ENCODE assay signal across 13 cellular contexts in genomic region chr10:77911535-77912123, GRCh38. TPM values are rescaled to one million over a fixed set of nuclear protein-coding genes. Genes with fewer than 3 reads are reported as not detected.
A peak's percentile ranks its signal among the peaks of the same experiment; 100 is the strongest.
DNase-seq lines count a peak whose midpoint lies in the region; ATAC-seq and TF ChIP-seq lines count a peak whose summit lies in the region.
"Had no signal": no experiment of that assay in that cellular context is flagged by ENCODE, and none has a peak within 500 bp of the region (broad histone marks: within the 10 kb centered on the region; RNA-seq: fewer than 3 reads in every experiment).

No MANE protein-coding gene starts in this region.

- H3K27ac ChIP-seq in AG04450 (ENCODE audit: low read depth, low read length) = no peak overlapping the region

- peak; percentile 8; the same call in 1 of the 2 replicates for TF ChIP-seq CTCF in AG04450 (IDR thresholded peaks at IDR 0.05; ENCODE audit: low read depth, low read length)

- no peak overlapping the region for H3K4me3 ChIP-seq in AG04450 (ENCODE audit: low read depth, low read length)

- no peaks in the 10 kb centered on the region for H3K9me3 ChIP-seq in AG04450 (ENCODE audit: control insufficient read depth, insufficient read depth, low read length)

- no peak for DNase-seq in AG04450 (ENCODE audit: low read depth, low spot score)
- peak; percentile 15 for DNase-seq in HT1080 (ENCODE audit: low read depth)
- DNase-seq in T1000 (lab: John Stamatoyannopoulos, UW) = peak; percentile 62
- peak; percentile 21 for DNase-seq in kidney tubule cell (ENCODE audit: low spot score)
- DNase-seq in cerebellum (ENCODE audit: low spot score) = no peak
- DNase-seq in NCI-H2081 (lab: John Stamatoyannopoulos, UW) = no peak
- no peak for DNase-seq in superior temporal gyrus (ENCODE audit: extremely low spot score)
- DNase-seq: activated CD4-positive, alpha-beta T cell treated with anti-CD3 and anti-CD28 coated beads, Interleukin-2, amount 50 U/mL, for 1 hour; NCI-H1436; NCI-H524; stimulated activated CD4-positive, alpha-beta T cell treated with anti-CD3 and anti-CD28 coated beads, Interleukin-12 subunit alpha, Interleukin-12 subunit beta, amount 100 ng/mL, for 4 hours had no signal

- CTCF ChIA-PET in AG04450 (lab: Charles Lee) = interaction anchor here (1.0 kb wide), 1 partner anchor 21 kb away, joined by 6 read pairs; no protein-coding TSS in a partner anchor

- no peaks in the 10 kb centered on the region for H3K27me3 ChIP-seq in AG04450 (ENCODE audit: control insufficient read depth, insufficient read depth, low read length)

- ATAC-seq in HG03378 (IDR thresholded peaks at IDR 0.05; ENCODE audit: unreplicated experiment) = no peak
- ATAC-seq: Right ventricle myocardium inferior had no signal

- POLR2A ChIA-PET in AG04450 (lab: Yijun Ruan, JAX) = interaction anchor here (0.7 kb wide), 1 partner anchor 129 kb away, joined by 4 read pairs; no protein-coding TSS in a partner anchor

RNA-seq across cellular contexts. Expression of gene DLG5, which starts 14.9 kb away (rescaled TPM):
- 16.3 and 21.9 TPM in 2 replicates for polyA plus RNA-seq in AG04450 (2011; rRNA removed)
- 37.3 and 43.2 TPM in 2 replicates for polyA minus RNA-seq in AG04450 (2011; rRNA and poly(A)+ RNA removed)
- 22.3 and 28.4 TPM in 2 replicates for total RNA-seq in HT1080 (2014; rRNA removed; shearing (Covaris generic))
- polyA plus RNA-seq in HT1080 (2015; cell fraction: cytosol; rRNA removed) = 19.1 and 21.6 TPM in 2 replicates
- polyA plus RNA-seq in HT1080 (2015; cell fraction: nucleus; rRNA removed) = 46.1 and 50.0 TPM in 2 replicates
- 51.5 TPM for total RNA-seq in cerebellum

Comparison
In these comparisons a context has a peak if more than half of its experiments do, and no peak if none do; other contexts are left out.
1. DNase-seq: peak in HT1080 (single experiment), T1000 (single experiment) and kidney tubule cell (single experiment); none in AG04450 (single experiment), cerebellum (single experiment), NCI-H2081 (0 of 2) and superior temporal gyrus (single experiment).